Comparison of ENCODE assay signal across 25 cellular contexts in genomic region chr15:68508485-68509189, GRCh38.
DNase-seq lines count a peak whose midpoint lies in the region; ATAC-seq and TF ChIP-seq lines count a peak whose summit lies in the region.
"Had no signal": no experiment of that assay in that cellular context is flagged by ENCODE, and none has a peak within 500 bp of the region (broad histone marks: within the 10 kb centered on the region; RNA-seq: fewer than 3 reads in every experiment).

No MANE protein-coding gene starts in this region.

- H3K4me1 ChIP-seq in right cardiac atrium (ENCODE audit: control insufficient read depth, insufficient read depth, low read length) (peaks cover 7% of the 10 kb centered on the region), uterus (peaks cover 0 to 10% of the 10 kb centered on the region in 2 donors)

- H3K27ac ChIP-seq in right cardiac atrium (ENCODE audit: low read length) = no peak overlapping the region
- H3K27ac ChIP-seq in uterus = peak overlapping the region; percentile 19 to 92
- H3K27ac ChIP-seq: 22Rv1, C4-2B, PC-9 had no signal

- DNase-seq in NCI-H1092 (lab: John Stamatoyannopoulos, UW) (peak; percentile 10), NCI-H1092 treated with DMSO at 0.1 percent for 48 hours (lab: John Stamatoyannopoulos, UW) (no peak), right cardiac atrium (peak; percentile 47 to 71 (median 66)), cardiac septum (ENCODE audit: low spot score) (no peak), midbrain (lab: John Stamatoyannopoulos, UW) (peak; percentile 31), uterus (peak in 1 of 2 donors; percentile 31)
- DNase-seq: CD8-positive, alpha-beta T cell; DMS 273 treated with DMSO at 0.1 percent for 48 hours; DMS79; EL; GF-D8; Kasumi-1; NCI-H1105 treated with DMSO at 0.1 percent for 48 hours; NCI-H146; NCI-H1930; NCI-H2107; NCI-H524; NCI-H774; PC-9; SHP77 had no signal

- no peak for TF ChIP-seq POLR2A in uterus (IDR thresholded peaks at IDR 0.05)

- ATAC-seq in right cardiac atrium (no peak), HG02870 (IDR thresholded peaks at IDR 0.05; ENCODE audit: unreplicated experiment) (no peak), HG02981 (IDR thresholded peaks at IDR 0.05; ENCODE audit: unreplicated experiment) (no peak)
- ATAC-seq: CD8-positive, alpha-beta T cell; K562 had no signal

- intact Hi-C loops in right cardiac atrium (cut with DNase I) = no loop called here
- intact Hi-C loops in cardiac septum (cut with DNase I) = no loop called here
- intact Hi-C loops in uterus (cut with DNase I; ENCODE audit: low total_unique reads) = no loop called here

- H3K4me3 ChIP-seq in right cardiac atrium (ENCODE audit: low read length) (no peak overlapping the region), uterus (no peak overlapping the region)
- H3K4me3 ChIP-seq: K562, PC-9 had no signal

- H3K27me3 ChIP-seq in right cardiac atrium (ENCODE audit: control insufficient read depth, insufficient read depth) (no peaks in the 10 kb centered on the region), uterus (no peaks in the 10 kb centered on the region)

- 70% methylated on average over 12 of the region's 12 CpGs for WGBS in right cardiac atrium

- no peaks in the 10 kb centered on the region for H3K9me3 ChIP-seq in right cardiac atrium (ENCODE audit: control insufficient read depth, low read length)
- H3K9me3 ChIP-seq in uterus = no peaks in the 10 kb centered on the region

- TF ChIP-seq CTCF in uterus (IDR thresholded peaks at IDR 0.05) = no peak

- H3K36me3 ChIP-seq in uterus = no peaks in the 10 kb centered on the region

Comparison
In these comparisons a context has a peak if more than half of its experiments do, and no peak if none do; other contexts are left out.
1. DNase-seq: peak in NCI-H1092 (single experiment), right cardiac atrium (3 of 3) and midbrain (single experiment); none in NCI-H1092 treated with DMSO at 0.1 percent for 48 hours (single experiment) and cardiac septum (single experiment).